8 cellular contexts compared by ENCODE assay signal in genomic region chr6:166999845-167000253, GRCh38. TPM values are rescaled to one million over a fixed set of nuclear protein-coding genes. Genes with fewer than 3 reads are reported as not detected.
DNase-seq lines count a peak whose midpoint lies in the region; ATAC-seq, FAIRE-seq and TF ChIP-seq lines count a peak whose summit lies in the region.

No MANE protein-coding gene starts in this region.

- no peak overlapping the region for H3K27ac ChIP-seq in GM23248
- peak overlapping the region; percentile 94 for H3K27ac ChIP-seq in Panc1 (ENCODE audit: low read length)
- H3K27ac ChIP-seq in osteoblast (ENCODE audit: low read depth, low read length): peak overlapping the region; percentile 30

- no TSS peak for BruUV-seq in Panc1 (replicated peaks; lab: Mats Ljungman, UMichigan)

- H3K9ac ChIP-seq in GM23248: peak overlapping the region; percentile 76

- H3K4me1 ChIP-seq in GM23248 (ENCODE audit: insufficient read depth) (peaks cover 8% of the 10 kb centered on the region; the same call in 1 of the 2 replicates), Panc1 (ENCODE audit: control insufficient read depth, insufficient read depth, low read length) (peaks cover 18% of the 10 kb centered on the region), osteoblast (ENCODE audit: insufficient read depth, low read length) (peaks cover 18% of the 10 kb centered on the region)

- H3K4me2 ChIP-seq in GM23248 (ENCODE audit: unreplicated experiment) (peak overlapping the region; percentile 95), osteoblast (ENCODE audit: insufficient read depth, low read length) (peak overlapping the region; percentile 85)

- H3K9me3 ChIP-seq in GM23248 (ENCODE audit: low read depth) (no peaks in the 10 kb centered on the region), Panc1 (ENCODE audit: control insufficient read depth, insufficient read depth, low read depth, low read length) (no peaks in the 10 kb centered on the region), osteoblast (ENCODE audit: low read depth, low read length) (no peaks in the 10 kb centered on the region)

- peaks cover 5% of the 10 kb centered on the region; the same call in 1 of the 2 replicates for H3K36me3 ChIP-seq in GM23248 (ENCODE audit: low read depth)
- peaks cover 29% of the 10 kb centered on the region for H3K36me3 ChIP-seq in Panc1 (ENCODE audit: control insufficient read depth, insufficient read depth, low read length)
- peaks cover 4% of the 10 kb centered on the region for H3K36me3 ChIP-seq in osteoblast (ENCODE audit: insufficient read depth, low read length)

- TF ChIP-seq CTCF in Panc1 (IDR thresholded peaks at IDR 0.05) (no peak), epithelial cell of proximal tubule (conservative IDR thresholded peaks at IDR 0.05; ENCODE audit: low read depth, low read length) (no peak), osteoblast (IDR thresholded peaks at IDR 0.05; ENCODE audit: extremely low read depth, low read depth, low read length) (no peak)

- in situ Hi-C loops in GM23248 (cut with MboI): no loop called here
- in situ Hi-C loops in Panc1 (cut with HindIII; ENCODE audit: low pct_unique_long_range_greater_than_20kb, low sequenced_read_pairs): no loop called here

- H3F3A ChIP-seq in GM23248 (ENCODE audit: insufficient read depth): peaks cover 7% of the 10 kb centered on the region

- FAIRE-seq in RCC 7860 (lab: Jason Lieb, UNC): no peak

- H2AFZ ChIP-seq in GM23248 (peak overlapping the region; percentile 86), osteoblast (ENCODE audit: low read length) (peak overlapping the region; percentile 90)

- WGBS in GM23248 (ENCODE audit: low coverage in 1 of 2, low lambda C conversion rate in 2 of 2, missing lambda C conversion rate in 2 of 2), 2 experiments: 1 to 3% methylated on average over 14 to 16 of the region's 16 CpGs

- H3K9me2 ChIP-seq in GM23248 (ENCODE audit: insufficient read depth): no peaks in the 10 kb centered on the region

- POLR2A ChIA-PET in Panc1 (lab: Charles Lee): no interaction called here

- DNase-seq in GM23248: peak; percentile 52
- no peak for DNase-seq in Panc1 (ENCODE audit: low read depth, low spot score)
- DNase-seq in epithelial cell of proximal tubule (ENCODE audit: low read depth): no peak
- DNase-seq in osteoblast (ENCODE audit: insufficient read length, low spot score, missing footprints): no peak
- DNase-seq in posterior cingulate gyrus: no peak
- DNase-seq in DMS 273 (lab: John Stamatoyannopoulos, UW; ENCODE audit: unreplicated experiment): no peak
- no peak for DNase-seq in RCC 7860 (ENCODE audit: low spot score)

- H3K79me2 ChIP-seq in GM23248 (ENCODE audit: insufficient read depth) (peaks cover 72% of the 10 kb centered on the region), osteoblast (ENCODE audit: insufficient read depth, low read length) (peaks cover 60% of the 10 kb centered on the region)

- CTCF ChIA-PET in Panc1 (lab: Charles Lee): no interaction called here

- no peak for ATAC-seq in Panc1
- no peak for ATAC-seq in HG03520 (IDR thresholded peaks at IDR 0.05; ENCODE audit: unreplicated experiment)

- H3K4me3 ChIP-seq in GM23248 (peak overlapping the region; percentile 83), Panc1 (ENCODE audit: low read depth in 2 of 2, low read length in 2 of 2) (peak overlapping the region; percentile 86 to 89), epithelial cell of proximal tubule (ENCODE audit: low read depth, low read length) (peak overlapping the region; percentile 95), osteoblast (ENCODE audit: insufficient read depth, low read length) (peak overlapping the region; percentile 90)

- no peaks in the 10 kb centered on the region for H4K20me1 ChIP-seq in GM23248 (ENCODE audit: insufficient read depth)
- H4K20me1 ChIP-seq in osteoblast (ENCODE audit: insufficient read depth, low read length): peaks cover 9% of the 10 kb centered on the region

- intact Hi-C loops in Panc1 (cut with micrococcal nuclease; ENCODE audit: unreplicated experiment) (loop anchor here (1.0 to 5.0 kb wide), 2 partner anchors 142 to 214 kb away; no protein-coding TSS in a partner anchor), posterior cingulate gyrus (cut with DNase I) (loop anchor here (5.0 kb wide), 2 partner anchors 43 to 142 kb away; partner anchors contain the start of gene RNASET2)

- H3K27me3 ChIP-seq in GM23248 (replicated peaks; ENCODE audit: insufficient read depth) (no peaks in the 10 kb centered on the region), Panc1 (ENCODE audit: control insufficient read depth, insufficient read depth, low read length) (no peaks in the 10 kb centered on the region), osteoblast (ENCODE audit: insufficient read depth, low read length) (no peaks in the 10 kb centered on the region)

RNA-seq across cellular contexts. Expression of gene CEP43, which starts 0.7 kb away (rescaled TPM):
- total RNA-seq in GM23248 (2014; rRNA removed; shearing (Covaris generic)): 16.4 and 26.1 TPM in 2 replicates
- 20.5 and 25.2 TPM in 2 replicates for polyA plus RNA-seq in GM23248 (2016; fragmentation: Nextera tagmentation; extraction: Ambion mirVana)
- 35.4 TPM for total RNA-seq in Panc1 (2021; ENCODE audit: unreplicated experiment)
- polyA plus RNA-seq in Panc1 (2012; ENCODE audit: insufficient read length): 15.2 TPM
- 13.8 and 20.6 TPM in 2 replicates for total RNA-seq in epithelial cell of proximal tubule
- total RNA-seq in osteoblast: 19.4 and 19.5 TPM in 2 replicates

RNA-seq across cellular contexts. Expression of gene RNASET2, which starts 43.5 kb away (rescaled TPM):
- 23.5 and 34.4 TPM in 2 replicates for total RNA-seq in GM23248 (2014; rRNA removed; shearing (Covaris generic))
- polyA plus RNA-seq in GM23248 (2016; fragmentation: Nextera tagmentation; extraction: Ambion mirVana): 26.8 and 28.9 TPM in 2 replicates
- 9.7 TPM for total RNA-seq in Panc1 (2021; ENCODE audit: unreplicated experiment)
- 13.5 TPM for polyA plus RNA-seq in Panc1 (2012; ENCODE audit: insufficient read length)
- 57.7 and 358 TPM in 2 replicates for total RNA-seq in epithelial cell of proximal tubule
- total RNA-seq in osteoblast: 41.3 and 47.8 TPM in 2 replicates
